ENCODE assay signal across 17 cellular contexts in the genomic region with DNA sequence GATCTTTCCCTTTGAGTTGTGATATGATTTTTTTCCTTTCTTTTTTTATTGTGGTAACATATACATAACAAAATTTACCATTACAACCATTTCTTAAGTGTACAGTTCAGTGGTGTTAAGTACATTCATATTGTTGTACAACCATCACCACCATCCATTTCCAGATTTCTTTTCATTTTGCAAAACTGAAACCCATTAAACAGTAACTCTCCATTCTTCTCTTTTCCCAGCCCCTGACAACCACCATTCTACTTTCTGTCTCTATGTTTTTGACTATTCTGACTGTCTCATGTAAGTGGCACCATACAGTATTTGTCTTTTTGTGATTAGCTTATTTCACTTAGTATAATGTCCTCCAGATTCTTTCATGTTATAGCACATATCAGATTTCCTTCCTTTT.
"Had no signal": no experiment of that assay in that cellular context is flagged by ENCODE, and none has a peak within 500 bp of the region (broad histone marks: within the 10 kb centered on the region; RNA-seq: fewer than 3 reads in every experiment).

No MANE protein-coding gene starts in this region.

- H3K9me3 Mint-ChIP-seq: natural killer cell treated with Interleukin-12 subunit alpha and Interleukin-12 subunit beta and Interleukin-15 and Interleukin-18, amount 100 ng/mL, for 72 hours; stimulated activated memory B cell treated with anti-CD40 and anti-IgM and Interleukin-4, amounts not matched to agents 10 μg/mL and 1 μg/mL and 100 μg/mL, for 72 hours; T-cell had no signal

- DNase-seq: activated B cell treated with CpG ODN at 0.5 μM for 24 hours; activated CD4-positive, alpha-beta T cell treated with anti-CD3 and anti-CD28 coated beads, Interleukin-2, amount 10 ng/mL, durations not matched to agents 24 days and 14 days; activated CD8-positive, alpha-beta memory T cell treated with anti-CD3 and anti-CD28 coated beads, Interleukin-2, amount 50 U/mL, for 4 hours; activated naive CD4-positive, alpha-beta T cell treated with Interleukin-2 at 50 U/mL for 16 hours; amniotic stem cell; effector CD8-positive, alpha-beta T cell; gastrocnemius medialis; heart right ventricle; stimulated activated CD4-positive, alpha-beta T cell treated with anti-CD3 and anti-CD28 coated beads, Interleukin-4, amount 100 ng/mL, for 24 hours; T-cell had no signal

- H3K36me3 Mint-ChIP-seq: natural killer cell treated with Interleukin-12 subunit alpha and Interleukin-12 subunit beta and Interleukin-15 and Interleukin-18, amount 100 ng/mL, for 72 hours had no signal

- H3K27me3 Mint-ChIP-seq: activated B cell treated with CpG ODN at 0.5 μM for 24 hours; activated CD4-positive, alpha-beta T cell treated with anti-CD3 and anti-CD28 coated beads, Interleukin-2, amount 10 ng/mL, durations not matched to agents 24 days and 14 days; dendritic cell treated with granulocyte-macrophage colony-stimulating factor and Interleukin-4, amounts not matched to agents 40 ng/mL and 50 ng/mL, for 4 days; natural killer cell treated with Interleukin-12 subunit alpha and Interleukin-12 subunit beta and Interleukin-15 and Interleukin-18, amount 100 ng/mL, for 72 hours; stimulated activated memory B cell treated with anti-CD40 and anti-IgM and Interleukin-4, amounts not matched to agents 10 μg/mL and 1 μg/mL and 100 μg/mL, for 72 hours; T-cell had no signal

- H3K4me3 Mint-ChIP-seq: activated B cell treated with CpG ODN at 0.5 μM for 24 hours; activated CD4-positive, alpha-beta T cell treated with anti-CD3 and anti-CD28 coated beads, Interleukin-2, amount 10 ng/mL, durations not matched to agents 24 days and 14 days; dendritic cell treated with granulocyte-macrophage colony-stimulating factor and Interleukin-4, amounts not matched to agents 40 ng/mL and 50 ng/mL, for 4 days; natural killer cell treated with Interleukin-12 subunit alpha and Interleukin-12 subunit beta and Interleukin-15 and Interleukin-18, amount 100 ng/mL, for 72 hours; stimulated activated memory B cell treated with anti-CD40 and anti-IgM and Interleukin-4, amounts not matched to agents 10 μg/mL and 1 μg/mL and 100 μg/mL, for 72 hours; T-cell had no signal

- H3K27ac Mint-ChIP-seq: activated B cell treated with CpG ODN at 0.5 μM for 24 hours; activated CD4-positive, alpha-beta T cell treated with anti-CD3 and anti-CD28 coated beads, Interleukin-2, amount 10 ng/mL, durations not matched to agents 24 days and 14 days; activated T-helper 2 cell treated with anti-CD3 and anti-CD28 coated beads, Interferon-gamma antibody, Interleukin-2, Interleukin-4, amounts not matched to agents 10 μg/mL and 5 μg/mL and 100 μg/mL, durations not matched to agents 14 hours and 24 hours and 36 hours; dendritic cell treated with granulocyte-macrophage colony-stimulating factor and Interleukin-4, amounts not matched to agents 40 ng/mL and 50 ng/mL, for 4 days; natural killer cell treated with Interleukin-12 subunit alpha and Interleukin-12 subunit beta and Interleukin-15 and Interleukin-18, amount 100 ng/mL, for 72 hours; stimulated activated memory B cell treated with anti-CD40 and anti-IgM and Interleukin-4, amounts not matched to agents 10 μg/mL and 1 μg/mL and 100 μg/mL, for 72 hours had no signal

- ATAC-seq: esophagus mucosa; gastrocnemius medialis; heart right ventricle; natural killer cell treated with Interleukin-12 subunit alpha and Interleukin-12 subunit beta and Interleukin-15 and Interleukin-18, amount 100 ng/mL, for 72 hours; sciatic nerve; SK-N-SH treated with all-trans-retinoic acid at 6 μM for 48 hours; stimulated activated memory B cell treated with anti-CD40 and anti-IgM and Interleukin-4, amounts not matched to agents 10 μg/mL and 1 μg/mL and 100 μg/mL, for 72 hours; T-cell had no signal
